In the genomic region with DNA sequence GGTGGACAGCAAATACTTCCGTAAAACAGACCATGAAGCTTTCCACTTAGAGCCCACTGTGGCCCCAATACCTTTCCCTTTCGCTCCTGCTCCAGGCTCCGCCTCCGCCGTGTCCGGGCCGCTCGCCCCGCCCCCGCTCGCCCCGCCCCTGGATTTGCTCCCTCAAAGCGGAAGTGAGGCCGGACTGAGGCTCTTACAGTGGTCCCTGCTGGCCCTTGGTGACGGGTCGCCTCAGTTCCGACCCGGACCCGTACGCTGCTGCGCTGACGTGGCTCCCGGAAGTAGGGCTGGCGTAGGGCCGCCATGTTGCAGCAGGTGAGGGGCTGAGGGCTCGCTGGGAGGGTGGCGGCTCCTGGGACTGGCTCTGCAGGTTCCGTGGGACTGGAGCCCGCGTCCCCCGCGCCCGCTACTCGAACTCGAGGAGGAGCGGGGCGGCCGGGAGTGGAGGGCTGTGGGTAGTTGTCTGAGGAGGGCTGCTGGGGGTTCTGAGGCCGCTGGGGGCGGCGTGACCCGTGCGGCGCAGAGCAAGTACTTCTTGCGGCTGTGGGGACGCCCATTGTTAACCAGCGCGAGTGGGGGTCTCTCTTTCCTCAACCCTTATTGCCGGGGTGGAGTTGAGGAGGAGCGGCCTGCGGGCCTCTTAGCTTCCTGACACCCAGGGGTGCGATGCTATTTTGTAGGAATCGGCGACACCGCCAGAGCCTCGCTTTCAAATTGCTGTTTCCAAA, we compare ENCODE assay signal across 8 cellular contexts. TPM values are rescaled to one million over a fixed set of nuclear protein-coding genes. Genes with fewer than 3 reads are reported as not detected.
DNase-seq lines count a peak whose midpoint lies in the region; ATAC-seq and TF ChIP-seq lines count a peak whose summit lies in the region.
"Not testable (repeated sequence)": the region's sequence is repeated elsewhere in the genome, so short reads cannot be mapped to it uniquely, and the experiment has no call there.

A gene (plus strand): TSS at position 193 of the 728 bp plus-strand sequence. CDS start 111 bp downstream, at position 304.

- H3K36me3 ChIP-seq in mucosa of descending colon (ENCODE audit: low read depth), result not testable (repeated sequence)

- ATAC-seq in GM21576 (IDR thresholded peaks at IDR 0.05; ENCODE audit: unreplicated experiment), result peak; percentile 96
- ATAC-seq in mucosa of descending colon, result peak; percentile 99

- not testable (repeated sequence) for TF ChIP-seq CTCF in mucosa of descending colon (IDR thresholded peaks at IDR 0.05)

- intact Hi-C loops in mucosa of descending colon (cut with DNase I, micrococcal nuclease), result not testable (repeated sequence)

- H3K27ac Mint-ChIP-seq in IgD-negative memory B cell, result peak within 1 kb of the TSS; percentile 88 to 100 (median 97)

- H3K4me1 Mint-ChIP-seq in IgD-negative memory B cell, result peaks cover 7 to 15% (median 11%) of the 10 kb centered on the region in 3 donors

- H3K27ac ChIP-seq in epithelial cell of prostate, result peak within 1 kb of the TSS; percentile 42

- not testable (repeated sequence) for H3K36me3 Mint-ChIP-seq in IgD-negative memory B cell

- H3K4me1 ChIP-seq in mucosa of descending colon (ENCODE audit: low read depth), result not testable (repeated sequence)

- H3K4me3 Mint-ChIP-seq in IgD-negative memory B cell, result peak within 1 kb of the TSS; percentile 86 to 98 (median 94)

- H3K9me3 Mint-ChIP-seq in IgD-negative memory B cell, result not testable (repeated sequence)

- peak; percentile 79 for DNase-seq in DMS153 (lab: John Stamatoyannopoulos, UW)
- peak; percentile 96 for DNase-seq in OCI-M1 (lab: John Stamatoyannopoulos, UW)
- DNase-seq in activated T-cell treated with anti-CD3 and anti-CD28 coated beads for 24 hours (ENCODE audit: low read depth), result peak; percentile 97
- peak; percentile 53 for DNase-seq in epithelial cell of prostate (ENCODE audit: low read depth, low spot score)
- peak; percentile 98 to 99 (median 99) for DNase-seq in mucosa of descending colon
- peak; percentile 92 to 96 for DNase-seq in stimulated activated CD8-positive, alpha-beta memory T cell treated with anti-CD3 and anti-CD28 coated beads, Interleukin-4, amount 100 ng/mL, for 1 hour (ENCODE audit: low read depth in 2 of 2, low spot score in 1 of 2)

- not testable (repeated sequence) for H3K27me3 Mint-ChIP-seq in IgD-negative memory B cell

- H3K4me3 ChIP-seq in mucosa of descending colon, result peak within 1 kb of the TSS; percentile 44

- not testable (repeated sequence) for H3K9me3 ChIP-seq in mucosa of descending colon

RNA-seq across cellular contexts. Expression of the gene that starts here (rescaled TPM):
- 38.4 TPM for polyA plus RNA-seq in IgD-negative memory B cell
- total RNA-seq in mucosa of descending colon, result 10 to 100 TPM; 34.4 to 42.7 (median 39.9) TPM

Comparison
In these comparisons a context has a peak if more than half of its experiments do, and no peak if none do; other contexts are left out.
1. Peak in every context shown above with its lines: DNase-seq, ATAC-seq, H3K4me3 ChIP-seq and H3K27ac ChIP-seq.